9 cellular contexts compared by ENCODE assay signal in genomic region chr4:42397635-42398447, GRCh38. TPM values are rescaled to one million over a fixed set of nuclear protein-coding genes. Genes with fewer than 3 reads are reported as not detected.
A peak's percentile ranks its signal among the peaks of the same experiment; 100 is the strongest.
DNase-seq lines count a peak whose midpoint lies in the region; ATAC-seq and TF ChIP-seq lines count a peak whose summit lies in the region.
"Had no signal": no experiment of that assay in that cellular context is flagged by ENCODE, and none has a peak within 500 bp of the region (broad histone marks: within the 10 kb centered on the region; RNA-seq: fewer than 3 reads in every experiment).

No MANE protein-coding gene starts in this region.

- POLR2A ChIA-PET in activated CD4-positive, alpha-beta T cell treated with anti-CD3 and anti-CD28 coated beads, Interleukin-2, amount 10 ng/mL, durations not matched to agents 7 days and 5 days (lab: Charles Lee), result no interaction called here

- no peaks in the 10 kb centered on the region for H3K9me3 Mint-ChIP-seq in activated CD4-positive, alpha-beta T cell treated with anti-CD3 and anti-CD28 coated beads, Interleukin-2, amount 10 ng/mL, durations not matched to agents 7 days and 5 days
- no peaks in the 10 kb centered on the region for H3K9me3 Mint-ChIP-seq in T-helper 1 cell treated with Interleukin-12 subunit alpha and Interleukin-12 subunit beta and Interleukin-4 antibody, amounts not matched to agents 30 μg/mL and 1 μg/mL, for 36 hours
- H3K9me3 Mint-ChIP-seq in nephron progenitor cell, result no peaks in the 10 kb centered on the region

- TF ChIP-seq EP300 in esophagus muscularis mucosa (IDR thresholded peaks at IDR 0.05), result no peak

- H3K36me3 Mint-ChIP-seq in activated CD4-positive, alpha-beta T cell treated with anti-CD3 and anti-CD28 coated beads, Interleukin-2, amount 10 ng/mL, durations not matched to agents 7 days and 5 days (ENCODE audit: low read depth), result no peaks in the 10 kb centered on the region
- H3K36me3 Mint-ChIP-seq in T-helper 1 cell treated with Interleukin-12 subunit alpha and Interleukin-12 subunit beta and Interleukin-4 antibody, amounts not matched to agents 30 μg/mL and 1 μg/mL, for 36 hours (ENCODE audit: low read depth), result no peaks in the 10 kb centered on the region
- H3K36me3 Mint-ChIP-seq in nephron progenitor cell (ENCODE audit: low read depth), result no peaks in the 10 kb centered on the region

- WGBS in esophagus muscularis mucosa, result 0% methylated on average over 12 of the region's 82 CpGs

- H3K9me3 ChIP-seq in esophagus muscularis mucosa, result no peaks in the 10 kb centered on the region
- H3K9me3 ChIP-seq: adrenal gland had no signal

- H3K27me3 Mint-ChIP-seq in activated CD4-positive, alpha-beta T cell treated with anti-CD3 and anti-CD28 coated beads, Interleukin-2, amount 10 ng/mL, durations not matched to agents 7 days and 5 days, result peaks cover 72% of the 10 kb centered on the region
- H3K27me3 Mint-ChIP-seq in T-helper 1 cell treated with Interleukin-12 subunit alpha and Interleukin-12 subunit beta and Interleukin-4 antibody, amounts not matched to agents 30 μg/mL and 1 μg/mL, for 36 hours (ENCODE audit: low read depth), result peaks cover 75% of the 10 kb centered on the region
- peaks cover 80% of the 10 kb centered on the region for H3K27me3 Mint-ChIP-seq in nephron progenitor cell (ENCODE audit: low read depth, poor library complexity)

- peak overlapping the region; percentile 34 to 76 (median 71) for H3K27ac ChIP-seq in esophagus muscularis mucosa (replicated peaks in 1 of 4)
- H3K27ac ChIP-seq: adrenal gland had no signal

- TF ChIP-seq CTCF in esophagus muscularis mucosa (IDR thresholded peaks at IDR 0.05) (no peak), nephron progenitor cell (IDR thresholded peaks at IDR 0.05) (no peak)

- TF ChIP-seq POLR2A in esophagus muscularis mucosa (IDR thresholded peaks at IDR 0.05; ENCODE audit: low read depth), result no peak

- ATAC-seq in HG02884 (IDR thresholded peaks at IDR 0.05; ENCODE audit: unreplicated experiment), result peak; percentile 34
- no peak for ATAC-seq in GM18520 (IDR thresholded peaks at IDR 0.05; ENCODE audit: unreplicated experiment)

- peak overlapping the region; percentile 56 to 64 (median 60) for H3K4me3 ChIP-seq in esophagus muscularis mucosa

- peaks cover 25% of the 10 kb centered on the region for H3K4me1 Mint-ChIP-seq in activated CD4-positive, alpha-beta T cell treated with anti-CD3 and anti-CD28 coated beads, Interleukin-2, amount 10 ng/mL, durations not matched to agents 7 days and 5 days
- H3K4me1 Mint-ChIP-seq in T-helper 1 cell treated with Interleukin-12 subunit alpha and Interleukin-12 subunit beta and Interleukin-4 antibody, amounts not matched to agents 30 μg/mL and 1 μg/mL, for 36 hours (ENCODE audit: low read depth), result peaks cover 17% of the 10 kb centered on the region
- peaks cover 52% of the 10 kb centered on the region for H3K4me1 Mint-ChIP-seq in nephron progenitor cell

- CTCF ChIA-PET in activated CD4-positive, alpha-beta T cell treated with anti-CD3 and anti-CD28 coated beads, Interleukin-2, amount 10 ng/mL, durations not matched to agents 7 days and 5 days (lab: Charles Lee), result interaction anchor here (1.4 to 1.5 kb wide), 2 partner anchors 9 to 20 kb away, joined by 4 read pairs; no protein-coding TSS in a partner anchor

- H3K27ac Mint-ChIP-seq in activated CD4-positive, alpha-beta T cell treated with anti-CD3 and anti-CD28 coated beads, Interleukin-2, amount 10 ng/mL, durations not matched to agents 7 days and 5 days, result no peak overlapping the region
- H3K27ac Mint-ChIP-seq in T-helper 1 cell treated with Interleukin-12 subunit alpha and Interleukin-12 subunit beta and Interleukin-4 antibody, amounts not matched to agents 30 μg/mL and 1 μg/mL, for 36 hours, result no peak overlapping the region
- H3K27ac Mint-ChIP-seq in nephron progenitor cell, result no peak overlapping the region

- peak overlapping the region; percentile 79 for H3K4me3 Mint-ChIP-seq in activated CD4-positive, alpha-beta T cell treated with anti-CD3 and anti-CD28 coated beads, Interleukin-2, amount 10 ng/mL, durations not matched to agents 7 days and 5 days
- H3K4me3 Mint-ChIP-seq in T-helper 1 cell treated with Interleukin-12 subunit alpha and Interleukin-12 subunit beta and Interleukin-4 antibody, amounts not matched to agents 30 μg/mL and 1 μg/mL, for 36 hours, result peak overlapping the region; percentile 82
- peak overlapping the region; percentile 88 for H3K4me3 Mint-ChIP-seq in nephron progenitor cell

- DNase-seq in activated CD4-positive, alpha-beta T cell treated with anti-CD3 and anti-CD28 coated beads, Interleukin-2, amount 10 ng/mL, durations not matched to agents 7 days and 5 days, result peak; percentile 15
- no peak for DNase-seq in activated CD4-positive, alpha-beta T cell treated with anti-CD3 and anti-CD28 coated beads, Interleukin-2, amount 50 U/mL, for 4 hours
- no peak for DNase-seq in esophagus muscularis mucosa (ENCODE audit: extremely low spot score)
- DNase-seq in nephron progenitor cell, result peak; percentile 68
- DNase-seq in activated CD4-positive, CD25-positive, alpha-beta regulatory T cell (lab: John Stamatoyannopoulos, UW), result no peak

- H3K27me3 ChIP-seq in esophagus muscularis mucosa, result peaks cover 0 to 66% (median 18%) of the 10 kb centered on the region in 4 donors

- H3K4me1 ChIP-seq in esophagus muscularis mucosa, result peaks cover 11 to 31% (median 29%) of the 10 kb centered on the region in 4 donors

- H3K36me3 ChIP-seq in esophagus muscularis mucosa, result no peaks in the 10 kb centered on the region
- H3K36me3 ChIP-seq: adrenal gland had no signal

- intact Hi-C loops in esophagus muscularis mucosa (cut with DNase I), result loop anchor here (10.0 kb wide), 1 partner anchor 117 kb away; no protein-coding TSS in a partner anchor

RNA-seq across cellular contexts. Expression of gene SHISA3, which starts 0.6 kb away (rescaled TPM):
- total RNA-seq in activated CD4-positive, alpha-beta T cell treated with anti-CD3 and anti-CD28 coated beads, Interleukin-2, amount 10 ng/mL, durations not matched to agents 7 days and 5 days, result under 1 TPM; 0.42 to 0.69 TPM
- 10 to 100 TPM in 3 of 4 donors, 1 to 10 TPM in 1; 9.1 to 38.6 (median 19.8) TPM for total RNA-seq in esophagus muscularis mucosa

Comparison
In these comparisons a context has a peak if more than half of its experiments do, and no peak if none do; other contexts are left out.
1. DNase-seq: peak in activated CD4-positive, alpha-beta T cell treated with anti-CD3 and anti-CD28 coated beads, Interleukin-2, amount 10 ng/mL, durations not matched to agents 7 days and 5 days (single experiment) and nephron progenitor cell (single experiment); none in activated CD4-positive, alpha-beta T cell treated with anti-CD3 and anti-CD28 coated beads, Interleukin-2, amount 50 U/mL, for 4 hours (0 of 2), esophagus muscularis mucosa (single experiment) and activated CD4-positive, CD25-positive, alpha-beta regulatory T cell (0 of 4).
2. RNA of gene SHISA3, which starts 0.6 kb away (total RNA-seq): 9.1 to 38.6 TPM in esophagus muscularis mucosa; 0.42 to 0.69 TPM in activated CD4-positive, alpha-beta T cell treated with anti-CD3 and anti-CD28 coated beads, Interleukin-2, amount 10 ng/mL, durations not matched to agents 7 days and 5 days; every median in the first group is over 4 times any median in the second.
3. Peak in every context shown above with its lines, with median percentiles within 50 percentile points of each other: H3K4me3 Mint-ChIP-seq.